In the genomic region with DNA sequence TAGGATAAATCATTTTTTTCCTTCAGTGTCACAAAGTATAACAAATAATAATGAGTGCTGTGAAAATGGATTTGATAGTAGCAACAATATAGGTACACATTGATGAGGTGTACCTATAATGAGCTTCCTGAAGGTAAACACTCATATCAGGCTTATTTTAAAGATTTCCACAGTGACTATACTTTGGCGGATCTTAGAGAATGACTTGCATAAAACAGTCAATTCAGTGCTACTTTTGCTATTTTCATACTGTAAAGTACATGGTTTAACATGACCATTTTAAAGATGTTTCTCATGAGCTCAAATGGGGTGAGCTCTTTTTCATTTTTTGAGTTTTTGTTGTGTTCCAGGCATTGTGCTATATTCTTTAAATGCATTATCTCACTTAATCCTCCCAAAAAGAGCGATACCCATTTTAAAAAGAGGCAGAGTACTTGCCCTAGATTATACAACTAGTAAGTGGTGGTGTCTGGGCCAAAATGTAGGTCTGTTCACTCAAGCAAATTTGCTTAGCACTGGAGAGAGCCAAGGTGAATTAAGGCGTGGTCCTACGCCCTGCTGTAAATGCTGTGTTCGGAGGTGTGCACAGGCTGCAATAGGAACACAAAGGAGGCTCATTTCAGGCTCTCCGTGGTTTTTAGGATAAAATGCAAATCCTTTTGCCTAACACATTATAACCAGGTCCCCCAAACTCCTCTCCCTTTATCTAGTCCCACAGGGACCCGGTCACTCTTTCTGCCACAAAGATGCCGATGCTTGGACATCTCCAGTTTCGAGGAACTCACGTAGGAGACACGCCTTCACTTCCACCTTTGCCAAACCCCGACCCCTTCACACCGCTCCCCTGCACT, we compare ENCODE assay signal across 8 cellular contexts. TPM values are rescaled to one million over a fixed set of nuclear protein-coding genes. Genes with fewer than 3 reads are reported as not detected.
DNase-seq lines count a peak whose midpoint lies in the region; ATAC-seq and TF ChIP-seq lines count a peak whose summit lies in the region.

No MANE protein-coding gene starts in this region.

- peaks cover 8 to 25% of the 10 kb centered on the region in 2 donors for H3K36me3 ChIP-seq in ascending aorta
- H3K36me3 ChIP-seq in lower lobe of right lung, result peaks cover 27% of the 10 kb centered on the region
- H3K36me3 ChIP-seq in uterus, result no peaks in the 10 kb centered on the region

- H3K27ac ChIP-seq in ascending aorta (peak overlapping the region; percentile 65 to 71), lower lobe of right lung (peak overlapping the region; percentile 77), uterus (peak overlapping the region; percentile 55 to 79)

- H3K27me3 ChIP-seq in ascending aorta, result no peaks in the 10 kb centered on the region
- peaks cover 29% of the 10 kb centered on the region for H3K27me3 ChIP-seq in lower lobe of right lung (ENCODE audit: low read depth)
- no peaks in the 10 kb centered on the region for H3K27me3 ChIP-seq in uterus

- peak overlapping the region; percentile 90 to 92 for H3K4me3 ChIP-seq in ascending aorta
- peak overlapping the region; percentile 92 for H3K4me3 ChIP-seq in lower lobe of right lung
- H3K4me3 ChIP-seq in uterus, result peak overlapping the region; percentile 69 to 84

- TF ChIP-seq POLR2A in uterus (IDR thresholded peaks at IDR 0.05), result no peak

- H3K4me1 ChIP-seq in ascending aorta (peaks cover 9 to 13% of the 10 kb centered on the region in 2 donors), lower lobe of right lung (peaks cover 11% of the 10 kb centered on the region), uterus (peaks cover 0 to 5% of the 10 kb centered on the region in 2 donors)

- ATAC-seq in Right ventricle myocardium inferior (peak; percentile 1), left cardiac atrium (no peak), lower lobe of right lung (peak; percentile 8 to 58), GM18519 (IDR thresholded peaks at IDR 0.05; ENCODE audit: low FRiP score, unreplicated experiment) (no peak)

- no peak for DNase-seq in Right ventricle myocardium inferior (ENCODE audit: missing footprints)
- no peak for DNase-seq in left cardiac atrium
- no peak for DNase-seq in ascending aorta (ENCODE audit: low spot score in 2 of 2)
- no peak for DNase-seq in lower lobe of right lung
- no peak for DNase-seq in uterus
- no peak for DNase-seq in DMS153 (lab: John Stamatoyannopoulos, UW)
- DNase-seq in NCI-H1417 (lab: John Stamatoyannopoulos, UW), result no peak

- H3K9me3 ChIP-seq in ascending aorta, result no peaks in the 10 kb centered on the region
- no peaks in the 10 kb centered on the region for H3K9me3 ChIP-seq in lower lobe of right lung
- no peaks in the 10 kb centered on the region for H3K9me3 ChIP-seq in uterus

- no peak for TF ChIP-seq CTCF in ascending aorta (IDR thresholded peaks at IDR 0.05)
- no peak for TF ChIP-seq CTCF in lower lobe of right lung (IDR thresholded peaks at IDR 0.05)
- TF ChIP-seq CTCF in uterus (IDR thresholded peaks at IDR 0.05), result no peak

- intact Hi-C loops in Right ventricle myocardium inferior (cut with DNase I), result no loop called here
- intact Hi-C loops in left cardiac atrium (cut with DNase I), result no loop called here
- intact Hi-C loops in ascending aorta (cut with DNase I), result no loop called here
- intact Hi-C loops in lower lobe of right lung (cut with DNase I), result no loop called here
- intact Hi-C loops in uterus (cut with DNase I; ENCODE audit: low total_unique reads), result no loop called here

RNA-seq across cellular contexts. Expression of a gene that starts 0.6 kb away (rescaled TPM):
- total RNA-seq in Right ventricle myocardium inferior, result 14.2 TPM
- total RNA-seq in left cardiac atrium, result 10 to 100 TPM; 13.8 to 20.1 TPM
- 19.1 TPM for total RNA-seq in ascending aorta
- 26.5 TPM for total RNA-seq in lower lobe of right lung
- total RNA-seq in uterus, result 10 to 100 TPM; 39.6 to 75.3 (median 55.7) TPM

Comparison
In these comparisons a context has a peak if more than half of its experiments do, and no peak if none do; other contexts are left out.
1. ATAC-seq: peak in Right ventricle myocardium inferior (single experiment) and lower lobe of right lung (2 of 2); none in left cardiac atrium (0 of 2) and GM18519 (single experiment).
2. Peak in every context shown above with its lines, with median percentiles within 50 percentile points of each other: H3K27ac ChIP-seq and H3K4me3 ChIP-seq.